In genomic region chr4:73018595-73018994, GRCh38 we compare ENCODE assay signal across 2 cellular contexts.
TF ChIP-seq lines count a peak whose summit lies in the region.

No MANE protein-coding gene starts in this region.

TF ChIP-seq in A549, 52 proteins besides CTCF, POLR2A, EP300 and RAD21 (continued from another document):
- no peak for TF ChIP-seq CBX8 (IDR thresholded peaks at IDR 0.05)
- TF ChIP-seq KDM1A (IDR thresholded peaks at IDR 0.05; ENCODE audit: low read depth), result no peak
- TF ChIP-seq, protein P1, sequence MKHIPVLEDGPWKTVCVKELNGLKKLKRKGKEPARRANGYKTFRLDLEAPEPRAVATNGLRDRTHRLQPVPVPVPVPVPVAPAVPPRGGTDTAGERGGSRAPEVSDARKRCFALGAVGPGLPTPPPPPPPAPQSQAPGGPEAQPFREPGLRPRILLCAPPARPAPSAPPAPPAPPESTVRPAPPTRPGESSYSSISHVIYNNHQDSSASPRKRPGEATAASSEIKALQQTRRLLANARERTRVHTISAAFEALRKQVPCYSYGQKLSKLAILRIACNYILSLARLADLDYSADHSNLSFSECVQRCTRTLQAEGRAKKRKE (CRISPR knock-in tag; IDR thresholded peaks at IDR 0.05; ENCODE audit: low read depth), result no peak
- TF ChIP-seq TFCP2L1 (CRISPR knock-in tag; IDR thresholded peaks at IDR 0.05), result no peak
- TF ChIP-seq HOXA7 (CRISPR knock-in tag; IDR thresholded peaks at IDR 0.05), result no peak
- no peak for TF ChIP-seq KDM5A (IDR thresholded peaks at IDR 0.05)

TF ChIP-seq in WTC11, 78 proteins besides CTCF, POLR2A, EP300 and RAD21 (continued from another document):
- TF ChIP-seq, protein P2, sequence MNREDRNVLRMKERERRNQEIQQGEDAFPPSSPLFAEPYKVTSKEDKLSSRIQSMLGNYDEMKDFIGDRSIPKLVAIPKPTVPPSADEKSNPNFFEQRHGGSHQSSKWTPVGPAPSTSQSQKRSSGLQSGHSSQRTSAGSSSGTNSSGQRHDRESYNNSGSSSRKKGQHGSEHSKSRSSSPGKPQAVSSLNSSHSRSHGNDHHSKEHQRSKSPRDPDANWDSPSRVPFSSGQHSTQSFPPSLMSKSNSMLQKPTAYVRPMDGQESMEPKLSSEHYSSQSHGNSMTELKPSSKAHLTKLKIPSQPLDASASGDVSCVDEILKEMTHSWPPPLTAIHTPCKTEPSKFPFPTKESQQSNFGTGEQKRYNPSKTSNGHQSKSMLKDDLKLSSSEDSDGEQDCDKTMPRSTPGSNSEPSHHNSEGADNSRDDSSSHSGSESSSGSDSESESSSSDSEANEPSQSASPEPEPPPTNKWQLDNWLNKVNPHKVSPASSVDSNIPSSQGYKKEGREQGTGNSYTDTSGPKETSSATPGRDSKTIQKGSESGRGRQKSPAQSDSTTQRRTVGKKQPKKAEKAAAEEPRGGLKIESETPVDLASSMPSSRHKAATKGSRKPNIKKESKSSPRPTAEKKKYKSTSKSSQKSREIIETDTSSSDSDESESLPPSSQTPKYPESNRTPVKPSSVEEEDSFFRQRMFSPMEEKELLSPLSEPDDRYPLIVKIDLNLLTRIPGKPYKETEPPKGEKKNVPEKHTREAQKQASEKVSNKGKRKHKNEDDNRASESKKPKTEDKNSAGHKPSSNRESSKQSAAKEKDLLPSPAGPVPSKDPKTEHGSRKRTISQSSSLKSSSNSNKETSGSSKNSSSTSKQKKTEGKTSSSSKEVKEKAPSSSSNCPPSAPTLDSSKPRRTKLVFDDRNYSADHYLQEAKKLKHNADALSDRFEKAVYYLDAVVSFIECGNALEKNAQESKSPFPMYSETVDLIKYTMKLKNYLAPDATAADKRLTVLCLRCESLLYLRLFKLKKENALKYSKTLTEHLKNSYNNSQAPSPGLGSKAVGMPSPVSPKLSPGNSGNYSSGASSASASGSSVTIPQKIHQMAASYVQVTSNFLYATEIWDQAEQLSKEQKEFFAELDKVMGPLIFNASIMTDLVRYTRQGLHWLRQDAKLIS (CRISPR knock-in tag; IDR thresholded peaks at IDR 0.05; ENCODE audit: borderline replicate concordance), result no peak
- TF ChIP-seq NR3C1 (CRISPR knock-in tag; conservative IDR thresholded peaks at IDR 0.05; ENCODE audit: low read depth) (no peak), ZNF232 (CRISPR knock-in tag; IDR thresholded peaks at IDR 0.05) (no peak), NR2C2 (CRISPR knock-in tag; IDR thresholded peaks at IDR 0.05) (no peak), IRF2 (CRISPR knock-in tag; IDR thresholded peaks at IDR 0.05; ENCODE audit: borderline replicate concordance, low read depth) (no peak), GRHL2 (CRISPR knock-in tag; IDR thresholded peaks at IDR 0.05; ENCODE audit: insufficient replicate concordance, severe bottlenecking) (no peak), ZNF416 (CRISPR knock-in tag; IDR thresholded peaks at IDR 0.05) (no peak), MXD4 (CRISPR knock-in tag; IDR thresholded peaks at IDR 0.05; ENCODE audit: borderline replicate concordance) (no peak)
- TF ChIP-seq, protein P3, sequence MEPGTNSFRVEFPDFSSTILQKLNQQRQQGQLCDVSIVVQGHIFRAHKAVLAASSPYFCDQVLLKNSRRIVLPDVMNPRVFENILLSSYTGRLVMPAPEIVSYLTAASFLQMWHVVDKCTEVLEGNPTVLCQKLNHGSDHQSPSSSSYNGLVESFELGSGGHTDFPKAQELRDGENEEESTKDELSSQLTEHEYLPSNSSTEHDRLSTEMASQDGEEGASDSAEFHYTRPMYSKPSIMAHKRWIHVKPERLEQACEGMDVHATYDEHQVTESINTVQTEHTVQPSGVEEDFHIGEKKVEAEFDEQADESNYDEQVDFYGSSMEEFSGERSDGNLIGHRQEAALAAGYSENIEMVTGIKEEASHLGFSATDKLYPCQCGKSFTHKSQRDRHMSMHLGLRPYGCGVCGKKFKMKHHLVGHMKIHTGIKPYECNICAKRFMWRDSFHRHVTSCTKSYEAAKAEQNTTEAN (CRISPR knock-in tag; IDR thresholded peaks at IDR 0.05), result no peak
- TF ChIP-seq, protein P4, sequence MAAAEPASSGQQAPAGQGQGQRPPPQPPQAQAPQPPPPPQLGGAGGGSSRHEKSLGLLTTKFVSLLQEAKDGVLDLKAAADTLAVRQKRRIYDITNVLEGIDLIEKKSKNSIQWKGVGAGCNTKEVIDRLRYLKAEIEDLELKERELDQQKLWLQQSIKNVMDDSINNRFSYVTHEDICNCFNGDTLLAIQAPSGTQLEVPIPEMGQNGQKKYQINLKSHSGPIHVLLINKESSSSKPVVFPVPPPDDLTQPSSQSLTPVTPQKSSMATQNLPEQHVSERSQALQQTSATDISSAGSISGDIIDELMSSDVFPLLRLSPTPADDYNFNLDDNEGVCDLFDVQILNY (CRISPR knock-in tag; IDR thresholded peaks at IDR 0.05), result no peak
